In genomic region chrX:47135650-47136049, GRCh38 we compare ENCODE assay signal across 9 cellular contexts. TPM values are rescaled to one million over a fixed set of nuclear protein-coding genes. Genes with fewer than 3 reads are reported as not detected.
DNase-seq lines count a peak whose midpoint lies in the region; ATAC-seq and TF ChIP-seq lines count a peak whose summit lies in the region.
"Not testable (repeated sequence)": the region's sequence is repeated elsewhere in the genome, so short reads cannot be mapped to it uniquely, and the experiment has no call there.
"Had no signal": no experiment of that assay in that cellular context is flagged by ENCODE, and none has a peak within 500 bp of the region (broad histone marks: within the 10 kb centered on the region; RNA-seq: fewer than 3 reads in every experiment).

No MANE protein-coding gene starts in this region.

- peaks cover 25% of the 10 kb centered on the region for H3K27me3 Mint-ChIP-seq in MCF 10A (ENCODE audit: insufficient read depth, unreplicated experiment)

- H3K36me3 Mint-ChIP-seq in MCF 10A (ENCODE audit: insufficient read depth, unreplicated experiment): not testable (repeated sequence)

- H3K9me3 ChIP-seq in left lung: not testable (repeated sequence)

- not testable (repeated sequence) for H3K4me1 Mint-ChIP-seq in MCF 10A (ENCODE audit: insufficient read depth, unreplicated experiment)

- H3K27me3 ChIP-seq in left lung: not testable (repeated sequence)

- not testable (repeated sequence) for H3K27ac Mint-ChIP-seq in MCF 10A (ENCODE audit: low read depth, unreplicated experiment)

- not testable (repeated sequence) for H3K36me3 ChIP-seq in left lung

- POLR2A ChIA-PET in MCF 10A (lab: Yijun Ruan, JAX): interaction anchor here (0.7 to 3.4 kb wide), 4 partner anchors 8 to 23 kb away, joined by 3 to 19 read pairs (median 4); partner anchors contain the start of genes NDUFB11 and RBM10

- not testable (repeated sequence) for H3K4me3 ChIP-seq in left lung; retinal pigment epithelial cell (ENCODE audit: low read length)

- not testable (repeated sequence) for H3K9me3 Mint-ChIP-seq in MCF 10A (ENCODE audit: unreplicated experiment)

- not testable (repeated sequence) for BruUV-seq in MCF 10A (replicated peaks; lab: Mats Ljungman, UMichigan)

- DNase-seq in A172 (ENCODE audit: low spot score) (peak; percentile 35), EL (peak; percentile 28), M059J (ENCODE audit: low read depth) (peak; percentile 68), RPMI7951 (ENCODE audit: low read depth) (peak; percentile 60), MCF 10A (ENCODE audit: unreplicated experiment) (peak; percentile 75), fibroblast of peridontal ligament (ENCODE audit: extremely low read depth) (peak; percentile 37), retinal pigment epithelial cell (ENCODE audit: low read depth) (peak; percentile 55)
- not testable (repeated sequence) for DNase-seq in left lung

- not testable (repeated sequence) for H3K4me1 ChIP-seq in left lung

- ATAC-seq in left lung: peak; percentile 46

- intact Hi-C loops in MCF 10A (cut with micrococcal nuclease); left lung (cut with DNase I): not testable (repeated sequence)

- H3K4me3 Mint-ChIP-seq in MCF 10A (ENCODE audit: unreplicated experiment): not testable (repeated sequence)

- CTCF ChIA-PET in MCF 10A (lab: Yijun Ruan, JAX): interaction anchor here (1.1 to 2.6 kb wide), 3 partner anchors 9 to 106 kb away, joined by 3 to 9 read pairs (median 4); partner anchors contain the start of genes NDUFB11 and RBM10

- H3K27ac ChIP-seq in left lung: not testable (repeated sequence)

- TF ChIP-seq CTCF in MCF 10A (IDR thresholded peaks at IDR 0.05; ENCODE audit: unreplicated experiment); left lung (IDR thresholded peaks at IDR 0.05); retinal pigment epithelial cell (conservative IDR thresholded peaks at IDR 0.05; ENCODE audit: low read depth, low read length): not testable (repeated sequence)

RNA-seq across cellular contexts. Expression of gene NDUFB11, which starts 8.9 kb away (rescaled TPM):
- 85.8 and 120 TPM in 2 replicates for total RNA-seq in A172 (2014; rRNA removed; shearing (Covaris generic))
- total RNA-seq in M059J (2014; rRNA removed; shearing (Covaris generic)): 194 and 205 TPM in 2 replicates
- 172 and 213 TPM in 2 replicates for total RNA-seq in RPMI7951 (2014; rRNA removed; shearing (Covaris generic))
- total RNA-seq in MCF 10A (2022) (91.8 and 98.5 TPM in 2 replicates), left lung (10 to 100 TPM; 58.5 to 80.4 TPM)

RNA-seq across cellular contexts. Expression of gene RBM10, which starts 9.4 kb away (rescaled TPM):
- total RNA-seq in A172 (2014; rRNA removed; shearing (Covaris generic)): 42.6 and 48.8 TPM in 2 replicates
- 33.3 and 45.9 TPM in 2 replicates for total RNA-seq in M059J (2014; rRNA removed; shearing (Covaris generic))
- total RNA-seq in RPMI7951 (2014; rRNA removed; shearing (Covaris generic)): 36.6 and 41.7 TPM in 2 replicates
- total RNA-seq in MCF 10A (2022) (63.3 and 69.5 TPM in 2 replicates), left lung (10 to 100 TPM; 31.6 to 32.2 TPM)

RNA-seq across cellular contexts. Expression of gene RGN, which starts 57.4 kb away (rescaled TPM):
- total RNA-seq in A172 (2014; rRNA removed; shearing (Covaris generic)): not detected in 2 replicates
- 1.7 and 1.9 TPM in 2 replicates for total RNA-seq in M059J (2014; rRNA removed; shearing (Covaris generic))
- 0.10 TPM in 1 of 2 replicates, not detected in the other for total RNA-seq in RPMI7951 (2014; rRNA removed; shearing (Covaris generic))
- total RNA-seq in MCF 10A (2022): not detected in 2 replicates
- 10 to 100 TPM in 1 of 2 donors, 1 to 10 TPM in 1; 4.1 to 16.2 TPM for total RNA-seq in left lung
- total RNA-seq: CD4-positive, alpha-beta memory T cell had no signal

RNA-seq across cellular contexts. Expression of gene UBA1, which starts 58.0 kb away (rescaled TPM):
- 169 and 174 TPM in 2 replicates for total RNA-seq in A172 (2014; rRNA removed; shearing (Covaris generic))
- 155 and 247 TPM in 2 replicates for total RNA-seq in M059J (2014; rRNA removed; shearing (Covaris generic))
- 254 and 283 TPM in 2 replicates for total RNA-seq in RPMI7951 (2014; rRNA removed; shearing (Covaris generic))
- total RNA-seq in MCF 10A (2022): 248 and 293 TPM in 2 replicates
- total RNA-seq in left lung: 100 to 1,000 TPM; 202 to 248 TPM
